In the genomic region with DNA sequence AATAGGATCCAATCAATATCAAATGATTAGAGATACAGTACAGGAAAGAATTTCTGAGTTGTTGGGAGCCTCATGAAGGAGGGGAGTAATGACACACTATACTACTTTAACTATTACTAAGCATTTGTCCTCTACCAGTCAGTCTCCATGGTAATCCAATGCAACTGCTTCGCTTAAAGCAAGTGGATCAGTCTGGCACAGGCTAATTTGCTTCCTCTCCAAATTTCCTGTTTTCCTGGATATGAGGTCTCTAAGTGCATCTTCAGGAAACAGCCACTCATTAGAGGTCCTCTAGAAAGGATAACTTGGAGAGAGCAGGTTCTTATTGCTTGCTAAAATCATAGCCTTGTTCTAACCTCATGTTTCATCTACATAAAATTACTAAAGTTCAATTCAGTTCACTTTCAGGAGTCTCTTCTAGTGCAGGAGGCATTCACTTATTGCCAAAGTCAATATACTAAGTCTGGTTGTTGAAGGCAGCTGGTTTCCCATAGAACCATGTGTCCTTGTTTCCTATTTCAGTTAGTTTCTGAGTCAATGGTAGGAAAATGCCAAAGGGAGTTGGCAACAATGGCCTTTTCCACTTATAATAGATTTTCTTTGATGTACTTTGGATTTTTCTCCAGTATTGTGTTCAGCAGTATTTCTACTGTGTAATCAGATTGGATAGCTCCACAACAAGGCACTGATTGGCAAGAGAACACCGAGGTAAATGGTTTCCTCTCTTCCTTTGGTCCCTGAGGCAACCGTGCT, we compare ENCODE assay signal across 2 cellular contexts.
TF ChIP-seq lines count a peak whose summit lies in the region.

No MANE protein-coding gene starts in this region.

TF ChIP-seq in K562, 482 proteins besides CTCF, POLR2A, EP300 and RAD21 (continued from another document):
- TF ChIP-seq IRF9 (tag; IDR thresholded peaks at IDR 0.05) (no peak), DNMT1 (IDR thresholded peaks at IDR 0.05) (no peak), XRCC3 (IDR thresholded peaks at IDR 0.05) (no peak), ZNF586 (CRISPR knock-in tag; conservative IDR thresholded peaks at IDR 0.05) (no peak), TCF15 (CRISPR knock-in tag; IDR thresholded peaks at IDR 0.05) (no peak), FOXK2 (conservative IDR thresholded peaks at IDR 0.05 in 1 of 2, IDR thresholded peaks at IDR 0.05 in 1 of 2; ENCODE audit: low read depth in 2 of 2) (no peak), MXI1 (IDR thresholded peaks at IDR 0.05; ENCODE audit: low read depth, low read length) (no peak), BACH1 (tag; IDR thresholded peaks at IDR 0.05) (no peak), RFX1 (IDR thresholded peaks at IDR 0.05) (no peak), ZBTB5 (IDR thresholded peaks at IDR 0.05) (no peak), RAD51 (IDR thresholded peaks at IDR 0.05; ENCODE audit: borderline replicate concordance, low read depth) (no peak)

TF ChIP-seq in GM23338, 12 proteins besides CTCF, POLR2A, EP300 and RAD21 (continued from another document):
- TF ChIP-seq REST (IDR thresholded peaks at IDR 0.05; ENCODE audit: unreplicated experiment), result no peak
